In genomic region chr10:97925308-97925938, GRCh38 we compare ENCODE assay signal across 29 cellular contexts.
"Had no signal": no experiment of that assay in that cellular context is flagged by ENCODE, and none has a peak within 500 bp of the region (broad histone marks: within the 10 kb centered on the region; RNA-seq: fewer than 3 reads in every experiment).

No MANE protein-coding gene starts in this region.

- H3K36me3 ChIP-seq: brain microvascular endothelial cell, MG63, Peyer's patch, WERI-Rb-1 had no signal

- H3K9me3 Mint-ChIP-seq: activated CD4-positive, alpha-beta T cell treated with anti-CD3 and anti-CD28 coated beads, Interleukin-2, amount 10 ng/mL, durations not matched to agents 7 days and 5 days; activated naive CD8-positive, alpha-beta T cell treated with anti-CD3 and anti-CD28 coated beads for 36 hours; activated T-cell treated with anti-CD3 and anti-CD28 coated beads, Interleukin-2, amount 50 U/mL, for 24 hours had no signal

- H3K4me1 ChIP-seq: Peyer's patch had no signal

- H3K27me3 ChIP-seq: brain microvascular endothelial cell, MG63, Peyer's patch had no signal

- H3K36me3 Mint-ChIP-seq: activated naive CD8-positive, alpha-beta T cell treated with anti-CD3 and anti-CD28 coated beads for 36 hours had no signal

- DNase-seq: activated CD4-positive, alpha-beta T cell treated with anti-CD3 and anti-CD28 coated beads for 1 hour; activated CD4-positive, alpha-beta T cell treated with anti-CD3 and anti-CD28 coated beads, Interleukin-2, amount 10 ng/mL, durations not matched to agents 7 days and 5 days; activated CD4-positive, alpha-beta T cell treated with anti-CD3 and anti-CD28 coated beads, Interleukin-2, amount 50 U/mL, for 48 hours; activated CD4-positive, CD25-positive, alpha-beta regulatory T cell; activated CD8-positive, alpha-beta T cell treated with anti-CD3 and anti-CD28 coated beads, Interleukin-2, amount 10 ng/mL, durations not matched to agents 7 days and 5 days; activated naive CD4-positive, alpha-beta T cell; activated naive CD4-positive, alpha-beta T cell treated with anti-CD3 and anti-CD28 coated beads, Interleukin-2, amount 50 U/mL, for 16 hours; activated naive CD8-positive, alpha-beta T cell treated with anti-CD3 and anti-CD28 coated beads for 36 hours; activated T-cell treated with anti-CD3 and anti-CD28 coated beads, Interleukin-2, amount 50 U/mL, for 24 hours; amniotic stem cell; brain microvascular endothelial cell; central memory CD4-positive, alpha-beta T cell; Kasumi-1; KG1; MG63; NCI-H1048; NCI-H1105 treated with DMSO at 0.1 percent for 48 hours; NCI-H1436 treated with DMSO at 0.1 percent for 48 hours; NCI-H1694 treated with DMSO at 0.1 percent for 48 hours; NCI-H2029; NCI-H345; NCI-H524 treated with DMSO at 0.1 percent for 48 hours; PC-3; RPMI8226; SIG-M5; T1000; WERI-Rb-1 had no signal

- ATAC-seq: activated CD8-positive, alpha-beta T cell treated with anti-CD3 and anti-CD28 coated beads, Interleukin-2, amount 10 ng/mL, durations not matched to agents 7 days and 5 days; PC-3; SK-N-SH treated with all-trans-retinoic acid at 6 μM for 48 hours had no signal

- H3K4me3 ChIP-seq: MG63, Peyer's patch had no signal

- H3K27ac ChIP-seq: brain microvascular endothelial cell, Peyer's patch, WERI-Rb-1 had no signal

- H3K4me1 Mint-ChIP-seq: activated CD4-positive, alpha-beta T cell treated with anti-CD3 and anti-CD28 coated beads, Interleukin-2, amount 10 ng/mL, durations not matched to agents 7 days and 5 days; activated naive CD8-positive, alpha-beta T cell treated with anti-CD3 and anti-CD28 coated beads for 36 hours had no signal

- H3K27ac Mint-ChIP-seq: activated CD4-positive, alpha-beta T cell treated with anti-CD3 and anti-CD28 coated beads, Interleukin-2, amount 10 ng/mL, durations not matched to agents 7 days and 5 days; activated CD8-positive, alpha-beta T cell treated with anti-CD3 and anti-CD28 coated beads, Interleukin-2, amount 10 ng/mL, durations not matched to agents 7 days and 5 days; activated naive CD8-positive, alpha-beta T cell treated with anti-CD3 and anti-CD28 coated beads for 36 hours; activated T-cell treated with anti-CD3 and anti-CD28 coated beads, Interleukin-2, amount 50 U/mL, for 24 hours had no signal

- H3K4me3 Mint-ChIP-seq: activated CD4-positive, alpha-beta T cell treated with anti-CD3 and anti-CD28 coated beads, Interleukin-2, amount 10 ng/mL, durations not matched to agents 7 days and 5 days; activated CD8-positive, alpha-beta T cell treated with anti-CD3 and anti-CD28 coated beads, Interleukin-2, amount 10 ng/mL, durations not matched to agents 7 days and 5 days; activated naive CD8-positive, alpha-beta T cell treated with anti-CD3 and anti-CD28 coated beads for 36 hours; activated T-cell treated with anti-CD3 and anti-CD28 coated beads, Interleukin-2, amount 50 U/mL, for 24 hours had no signal

- H3K9me3 ChIP-seq: MG63, Peyer's patch had no signal
